Comparison of ENCODE assay signal across 16 cellular contexts in genomic region chr2:8630676-8631464, GRCh38.
"Had no signal": no experiment of that assay in that cellular context is flagged by ENCODE, and none has a peak within 500 bp of the region (broad histone marks: within the 10 kb centered on the region; RNA-seq: fewer than 3 reads in every experiment).

No MANE protein-coding gene starts in this region.

- H3K27ac Mint-ChIP-seq: activated CD4-positive, alpha-beta T cell treated with anti-CD3 and anti-CD28 coated beads for 36 hours; activated naive CD8-positive, alpha-beta T cell treated with anti-CD3 and anti-CD28 coated beads for 36 hours; activated T-cell treated with anti-CD3 and anti-CD28 coated beads, Interleukin-2, amount 50 U/mL, for 72 hours; brain; stimulated activated naive CD8-positive, alpha-beta T cell treated with anti-CD3 and anti-CD28 coated beads, Interleukin-15, Interleukin-2, amounts not matched to agents 100 ng/mL and 50 ng/mL, for 24 hours; T-helper 17 cell; type B pancreatic cell had no signal

- H3K36me3 Mint-ChIP-seq: activated naive CD8-positive, alpha-beta T cell treated with anti-CD3 and anti-CD28 coated beads for 36 hours; brain; naive thymus-derived CD4-positive, alpha-beta T cell; type B pancreatic cell had no signal

- H3K9me3 Mint-ChIP-seq: activated naive CD8-positive, alpha-beta T cell treated with anti-CD3 and anti-CD28 coated beads for 36 hours; activated T-cell treated with anti-CD3 and anti-CD28 coated beads, Interleukin-2, amount 50 U/mL, for 72 hours; brain; central memory CD8-positive, alpha-beta T cell; stimulated activated naive CD8-positive, alpha-beta T cell treated with anti-CD3 and anti-CD28 coated beads, Interleukin-15, Interleukin-2, amounts not matched to agents 100 ng/mL and 50 ng/mL, for 24 hours; type B pancreatic cell had no signal

- H3K4me1 Mint-ChIP-seq: activated naive CD8-positive, alpha-beta T cell treated with anti-CD3 and anti-CD28 coated beads for 36 hours; central memory CD8-positive, alpha-beta T cell had no signal

- DNase-seq: activated CD8-positive, alpha-beta memory T cell treated with anti-CD3 and anti-CD28 coated beads, Interleukin-2, amount 50 U/mL, for 48 hours; activated naive CD8-positive, alpha-beta T cell treated with anti-CD3 and anti-CD28 coated beads for 36 hours; activated T-cell treated with anti-CD3 and anti-CD28 coated beads, Interleukin-2, amount 50 U/mL, for 72 hours; cortex of kidney; effector CD4-positive, alpha-beta T cell; foreskin fibroblast; posterior cingulate gyrus; small intestine; T-helper 17 cell had no signal

- ATAC-seq: activated CD4-positive, alpha-beta T cell treated with anti-CD3 and anti-CD28 coated beads for 36 hours; activated T-cell treated with anti-CD3 and anti-CD28 coated beads, Interleukin-2, amount 50 U/mL, for 72 hours; mucosa of descending colon; naive thymus-derived CD4-positive, alpha-beta T cell; T-helper 17 cell had no signal

- H3K27me3 Mint-ChIP-seq: activated CD4-positive, alpha-beta T cell treated with anti-CD3 and anti-CD28 coated beads for 36 hours; activated naive CD8-positive, alpha-beta T cell treated with anti-CD3 and anti-CD28 coated beads for 36 hours; central memory CD8-positive, alpha-beta T cell; naive thymus-derived CD4-positive, alpha-beta T cell; stimulated activated naive CD8-positive, alpha-beta T cell treated with anti-CD3 and anti-CD28 coated beads, Interleukin-15, Interleukin-2, amounts not matched to agents 100 ng/mL and 50 ng/mL, for 24 hours; type B pancreatic cell had no signal

- H3K4me3 Mint-ChIP-seq: activated CD4-positive, alpha-beta T cell treated with anti-CD3 and anti-CD28 coated beads for 36 hours; activated naive CD8-positive, alpha-beta T cell treated with anti-CD3 and anti-CD28 coated beads for 36 hours; activated T-cell treated with anti-CD3 and anti-CD28 coated beads, Interleukin-2, amount 50 U/mL, for 72 hours; brain; central memory CD8-positive, alpha-beta T cell; stimulated activated naive CD8-positive, alpha-beta T cell treated with anti-CD3 and anti-CD28 coated beads, Interleukin-15, Interleukin-2, amounts not matched to agents 100 ng/mL and 50 ng/mL, for 24 hours; T-helper 17 cell; type B pancreatic cell had no signal
